ENCODE assay signal across 12 cellular contexts in genomic region chr20:35893942-35894341, GRCh38.
DNase-seq lines count a peak whose midpoint lies in the region; ATAC-seq and TF ChIP-seq lines count a peak whose summit lies in the region.
"Had no signal": no experiment of that assay in that cellular context is flagged by ENCODE, and none has a peak within 500 bp of the region (broad histone marks: within the 10 kb centered on the region; RNA-seq: fewer than 3 reads in every experiment).

No MANE protein-coding gene starts in this region.

- no peaks in the 10 kb centered on the region for H3K79me2 ChIP-seq in trophoblast cell (ENCODE audit: control insufficient read depth, insufficient read depth, low read length, poor library complexity)

- H3K4me1 ChIP-seq in uterus (no peaks in the 10 kb centered on the region), trophoblast cell (ENCODE audit: control insufficient read depth in 1 of 2, insufficient read depth in 2 of 2, low read length in 2 of 2) (no peaks in the 10 kb centered on the region)
- H3K4me1 ChIP-seq: adrenal gland had no signal

- no peak overlapping the region for H2BK120ac ChIP-seq in trophoblast cell (ENCODE audit: insufficient read depth, low read length, poor library complexity)

- H3K4me1 Mint-ChIP-seq in immature natural killer cell: peaks cover 12 to 28% of the 10 kb centered on the region in 2 donors

- no peak for TF ChIP-seq POLR2A in uterus (IDR thresholded peaks at IDR 0.05)

- no peak for TF ChIP-seq CTCF in uterus (IDR thresholded peaks at IDR 0.05)

- no peaks in the 10 kb centered on the region for H3K9me3 Mint-ChIP-seq in immature natural killer cell

- intact Hi-C loops in uterus (cut with DNase I; ENCODE audit: low total_unique reads): no loop called here

- H3K27ac ChIP-seq in uterus (no peak overlapping the region), trophoblast cell (ENCODE audit: low read depth, low read length) (no peak overlapping the region)
- H3K27ac ChIP-seq: adrenal gland, WERI-Rb-1 had no signal

- H3K4ac ChIP-seq in trophoblast cell (ENCODE audit: low read depth, low read length): no peak overlapping the region

- H3K4me3 ChIP-seq in uterus (no peak overlapping the region), trophoblast cell (ENCODE audit: low read depth, low read length) (no peak overlapping the region)
- H3K4me3 ChIP-seq: adrenal gland had no signal

- H3K4me2 ChIP-seq in trophoblast cell (ENCODE audit: low read length): no peak overlapping the region

- DNase-seq in immature natural killer cell: peak in 1 of 3 donors; percentile 8
- DNase-seq in DMS114 treated with DMSO at 0.1 percent for 48 hours (lab: John Stamatoyannopoulos, UW; ENCODE audit: unreplicated experiment): no peak
- no peak for DNase-seq in uterus
- DNase-seq in trophoblast cell: no peak
- DNase-seq: adrenal gland; DMS53; effector CD4-positive, alpha-beta T cell; NCI-H187 treated with DMSO at 0.1 percent for 48 hours; WERI-Rb-1 had no signal

- H3K27me3 ChIP-seq in uterus: no peaks in the 10 kb centered on the region
- H3K27me3 ChIP-seq in trophoblast cell (ENCODE audit: insufficient read depth, low read length): no peaks in the 10 kb centered on the region
- H3K27me3 ChIP-seq: adrenal gland had no signal

- peaks cover 0 to 2% (median 2%) of the 10 kb centered on the region in 3 donors for H3K27me3 Mint-ChIP-seq in immature natural killer cell (ENCODE audit: low read depth in 3 of 3)

- no peak overlapping the region for H3K4me3 Mint-ChIP-seq in immature natural killer cell

- no peaks in the 10 kb centered on the region for H3K79me1 ChIP-seq in trophoblast cell (ENCODE audit: low read length)

- H3K27ac Mint-ChIP-seq in immature natural killer cell: peak overlapping the region in 5 of 6 donors; percentile 17 to 66 (median 33)

- no peak overlapping the region for H3K23ac ChIP-seq in trophoblast cell (ENCODE audit: low read length)

- no peak overlapping the region for H2BK5ac ChIP-seq in trophoblast cell (ENCODE audit: low read depth, low read length, poor library complexity)

- no peak overlapping the region for H2AK5ac ChIP-seq in trophoblast cell (ENCODE audit: low read length)

- H3K9ac ChIP-seq in trophoblast cell (ENCODE audit: low read length): no peak overlapping the region

- H2BK12ac ChIP-seq in trophoblast cell (ENCODE audit: low read length): no peak overlapping the region

- H3K36me3 ChIP-seq in uterus: no peaks in the 10 kb centered on the region
- peaks cover 2% of the 10 kb centered on the region in 2 experiments for H3K36me3 ChIP-seq in trophoblast cell (ENCODE audit: control insufficient read depth in 1 of 2, insufficient read depth in 2 of 2, low read length in 2 of 2)
- H3K36me3 ChIP-seq: adrenal gland had no signal

- no peak overlapping the region for H3K18ac ChIP-seq in trophoblast cell (ENCODE audit: low read length)

- H3K36me3 Mint-ChIP-seq in immature natural killer cell: no peaks in the 10 kb centered on the region

- no peak overlapping the region for H3K14ac ChIP-seq in trophoblast cell (ENCODE audit: low read length)

- no peaks in the 10 kb centered on the region for H3K9me3 ChIP-seq in uterus
- no peaks in the 10 kb centered on the region for H3K9me3 ChIP-seq in trophoblast cell (ENCODE audit: insufficient read depth, low read depth, low read length)
- H3K9me3 ChIP-seq: adrenal gland had no signal

- H2AFZ ChIP-seq in trophoblast cell (ENCODE audit: insufficient read depth, low read length, poor library complexity): no peak overlapping the region

- no peak overlapping the region for H4K91ac ChIP-seq in trophoblast cell (ENCODE audit: low read depth, low read length)

- peak; percentile 79 for ATAC-seq in GM18873 (IDR thresholded peaks at IDR 0.05; ENCODE audit: low FRiP score, unreplicated experiment)
- peak; percentile 95 for ATAC-seq in GM21447 (IDR thresholded peaks at IDR 0.05; ENCODE audit: unreplicated experiment)
- ATAC-seq in HG03175 (IDR thresholded peaks at IDR 0.05; ENCODE audit: unreplicated experiment): peak; percentile 91

- H4K12ac ChIP-seq in trophoblast cell (ENCODE audit: low read depth, low read length): no peak overlapping the region

- no peak overlapping the region for H4K8ac ChIP-seq in trophoblast cell (ENCODE audit: low read depth, low read length)

- WGBS in trophoblast cell (ENCODE audit: extremely low coverage, insufficient coverage, insufficient read length): no CpG with 5 or more reads among the region's 3 CpGs
